17 cellular contexts compared by ENCODE assay signal in the genomic region with DNA sequence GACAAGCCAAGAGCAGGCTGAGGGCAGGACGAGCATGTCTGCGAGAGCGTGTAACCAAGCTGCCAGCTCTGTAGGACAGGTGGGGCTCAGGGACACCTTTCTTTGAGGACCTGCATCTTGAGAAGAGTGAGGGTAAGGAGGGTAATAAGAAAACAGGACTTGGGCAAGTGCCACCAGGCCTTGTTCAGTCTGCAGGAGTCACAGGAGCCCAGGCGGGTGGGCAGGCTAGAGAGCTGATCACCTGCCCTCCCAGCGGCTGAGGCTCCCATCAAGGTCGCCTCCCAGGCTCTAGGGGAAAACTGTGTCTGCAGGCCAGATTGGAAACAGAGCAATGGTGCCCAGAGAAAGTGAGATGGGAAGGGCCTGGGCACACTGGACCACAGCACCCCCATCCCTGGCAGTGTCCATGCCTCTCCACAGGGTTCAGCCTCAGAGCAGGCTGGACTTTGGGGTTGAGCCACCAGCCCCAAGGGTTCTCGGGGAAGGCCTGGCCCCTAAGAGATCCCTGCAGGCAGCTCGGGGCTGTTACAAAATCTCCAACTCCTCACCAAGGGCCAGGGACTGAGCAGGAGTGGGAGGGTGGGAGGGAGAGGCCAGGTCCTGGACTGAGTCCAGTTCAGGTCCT.
"Had no signal": no experiment of that assay in that cellular context is flagged by ENCODE, and none has a peak within 500 bp of the region (broad histone marks: within the 10 kb centered on the region; RNA-seq: fewer than 3 reads in every experiment).

No MANE protein-coding gene starts in this region.

- ATAC-seq: gastroesophageal sphincter; left cardiac atrium; naive thymus-derived CD4-positive, alpha-beta T cell; stimulated activated naive CD8-positive, alpha-beta T cell treated with anti-CD3 and anti-CD28 coated beads, Interleukin-15, Interleukin-2, amounts not matched to agents 100 U/mL and 50 U/mL, for 24 hours had no signal

- H3K36me3 Mint-ChIP-seq: immature natural killer cell; naive thymus-derived CD4-positive, alpha-beta T cell had no signal

- DNase-seq: esophagus squamous epithelium; foreskin fibroblast; immature natural killer cell; left cardiac atrium; left ventricle myocardium inferior; mesendoderm; naive thymus-derived CD4-positive, alpha-beta T cell; small intestine; stimulated activated CD4-positive, alpha-beta T cell treated with anti-CD3 and anti-CD28 coated beads, Interleukin-2, amount 100 ng/mL, for 48 hours; stimulated activated naive CD8-positive, alpha-beta T cell treated with anti-CD3 and anti-CD28 coated beads, Interleukin-15, Interleukin-2, amounts not matched to agents 100 U/mL and 50 U/mL, for 24 hours; tibial artery; upper lobe of left lung had no signal

- H3K36me3 ChIP-seq: esophagus squamous epithelium, gastroesophageal sphincter, left ventricle myocardium inferior, right atrium auricular region, tibial artery, upper lobe of left lung, vagina had no signal

- H3K4me1 Mint-ChIP-seq: immature natural killer cell; naive thymus-derived CD4-positive, alpha-beta T cell had no signal

- H3K27ac ChIP-seq: esophagus squamous epithelium, gastroesophageal sphincter, left ventricle myocardium inferior, right atrium auricular region, tibial artery, upper lobe of left lung, vagina had no signal

- H3K9me3 Mint-ChIP-seq: dendritic cell treated with granulocyte-macrophage colony-stimulating factor and Interleukin-4, amounts not matched to agents 40 ng/mL and 50 ng/mL, for 4 days; immature natural killer cell had no signal

- H3K4me1 ChIP-seq: esophagus squamous epithelium, gastroesophageal sphincter, left ventricle myocardium inferior, right atrium auricular region, tibial artery, vagina had no signal

- H3K9me3 ChIP-seq: esophagus squamous epithelium, right atrium auricular region, tibial artery, upper lobe of left lung, vagina had no signal

- H3K4me3 Mint-ChIP-seq: dendritic cell treated with granulocyte-macrophage colony-stimulating factor and Interleukin-4, amounts not matched to agents 40 ng/mL and 50 ng/mL, for 4 days; immature natural killer cell; naive thymus-derived CD4-positive, alpha-beta T cell had no signal

- H3K27ac Mint-ChIP-seq: dendritic cell treated with granulocyte-macrophage colony-stimulating factor and Interleukin-4, amounts not matched to agents 40 ng/mL and 50 ng/mL, for 4 days; immature natural killer cell; naive thymus-derived CD4-positive, alpha-beta T cell had no signal

- H3K4me3 ChIP-seq: esophagus squamous epithelium, gastroesophageal sphincter, left ventricle myocardium inferior, lung, right atrium auricular region, tibial artery, upper lobe of left lung, vagina had no signal

- H3K27me3 ChIP-seq: esophagus squamous epithelium, right atrium auricular region, tibial artery, upper lobe of left lung, vagina had no signal
